27 cellular contexts compared by ENCODE assay signal in genomic region chr17:79317916-79318315, GRCh38.
"Had no signal": no experiment of that assay in that cellular context is flagged by ENCODE, and none has a peak within 500 bp of the region (broad histone marks: within the 10 kb centered on the region; RNA-seq: fewer than 3 reads in every experiment).

No MANE protein-coding gene starts in this region.

- ATAC-seq: effector memory CD8-positive, alpha-beta T cell; esophagus mucosa; gastrocnemius medialis; heart right ventricle; left cardiac atrium; left lung; left ventricle myocardium superior; lower lobe of right lung; mucosa of descending colon had no signal

- H3K36me3 ChIP-seq: esophagus squamous epithelium, gastrocnemius medialis, heart right ventricle, left lung, lower lobe of right lung had no signal

- H3K4me3 ChIP-seq: esophagus squamous epithelium, gastrocnemius medialis, heart right ventricle, left lung, lower lobe of right lung, mucosa of descending colon had no signal

- H3K9me3 ChIP-seq: esophagus squamous epithelium, gastrocnemius medialis, heart right ventricle, left lung, lower lobe of right lung, mucosa of descending colon had no signal

- H3K4me3 Mint-ChIP-seq: dendritic cell treated with granulocyte-macrophage colony-stimulating factor and Interleukin-4, amounts not matched to agents 40 ng/mL and 50 ng/mL, for 4 days; effector memory CD8-positive, alpha-beta T cell; endodermal cell; mesothelial cell of epicardium; naive B cell had no signal

- H3K4me1 Mint-ChIP-seq: mesothelial cell of epicardium had no signal

- H3K27ac ChIP-seq: epithelial cell of prostate, esophagus squamous epithelium, gastrocnemius medialis, heart right ventricle, left lung, lower lobe of right lung had no signal

- H3K9me3 Mint-ChIP-seq: dendritic cell treated with granulocyte-macrophage colony-stimulating factor and Interleukin-4, amounts not matched to agents 40 ng/mL and 50 ng/mL, for 4 days; effector memory CD8-positive, alpha-beta T cell; endodermal cell; mesothelial cell of epicardium; naive B cell had no signal

- DNase-seq: cortex of kidney; effector CD8-positive, alpha-beta T cell; effector memory CD8-positive, alpha-beta T cell; endodermal cell; erythroblast; esophagus squamous epithelium; foreskin fibroblast; foreskin melanocyte; gastrocnemius medialis; head of caudate nucleus; heart right ventricle; hippocampal formation; left cardiac atrium; left lung; left ventricle myocardium superior; lower lobe of right lung; mesenchymal stem cell; mucosa of descending colon; naive B cell had no signal

- FAIRE-seq: colon, endometrium, islet of Langerhans, keratinocyte had no signal

- H3K4me1 ChIP-seq: esophagus squamous epithelium, gastrocnemius medialis, heart right ventricle, left lung, lower lobe of right lung had no signal

- H3K36me3 Mint-ChIP-seq: mesothelial cell of epicardium, naive B cell had no signal

- H3K27ac Mint-ChIP-seq: dendritic cell treated with granulocyte-macrophage colony-stimulating factor and Interleukin-4, amounts not matched to agents 40 ng/mL and 50 ng/mL, for 4 days; effector memory CD8-positive, alpha-beta T cell; endodermal cell; mesothelial cell of epicardium; naive B cell had no signal
